1 cellular context compared by ENCODE assay signal in genomic region chr22:18994780-18995711, GRCh38.
TF ChIP-seq lines count a peak whose summit lies in the region.

No MANE protein-coding gene starts in this region.

TF ChIP-seq in HepG2, 621 proteins besides CTCF, POLR2A, EP300 and RAD21 (continued from another document and continues in another):
- TF ChIP-seq SRSF1 (optimal IDR thresholded peaks at IDR 0.05; ENCODE audit: low read depth, low read length) (peak; percentile 46), ZBTB20 (CRISPR knock-in tag; IDR thresholded peaks at IDR 0.05; ENCODE audit: borderline replicate concordance, low read depth) (no peak), HNRNPL (IDR thresholded peaks at IDR 0.05; ENCODE audit: low read depth, low read length) (0 out of 2 replicates have a peak, but pooled peaks have one; percentile 36), ZHX2 (IDR thresholded peaks at IDR 0.05; ENCODE audit: low read depth) (no peak), ZHX2 (CRISPR knock-in tag; IDR thresholded peaks at IDR 0.05; ENCODE audit: borderline replicate concordance) (no peak), ZBTB1 (CRISPR knock-in tag; IDR thresholded peaks at IDR 0.05; ENCODE audit: borderline replicate concordance) (no peak), ZZZ3 (CRISPR knock-in tag; IDR thresholded peaks at IDR 0.05; ENCODE audit: borderline replicate concordance) (no peak), ZNF775 (CRISPR knock-in tag; IDR thresholded peaks at IDR 0.05; ENCODE audit: borderline replicate concordance) (no peak), NBN (conservative IDR thresholded peaks at IDR 0.05) (no peak), TCF7 (IDR thresholded peaks at IDR 0.05; ENCODE audit: low read depth) (peak; percentile 80), FOSL1 (CRISPR knock-in tag; IDR thresholded peaks at IDR 0.05; ENCODE audit: borderline replicate concordance) (no peak), FOSL2 (CRISPR knock-in tag; IDR thresholded peaks at IDR 0.05) (0 out of 2 replicates have a peak, but pooled peaks have one; percentile 33), ZNF20 (CRISPR knock-in tag; IDR thresholded peaks at IDR 0.05) (no peak), RBM39 (IDR thresholded peaks at IDR 0.05; ENCODE audit: low read depth, low read length, poor library complexity, severe bottlenecking) (no peak), KDM4B (CRISPR knock-in tag; IDR thresholded peaks at IDR 0.05) (no peak), CENPX (CRISPR knock-in tag; IDR thresholded peaks at IDR 0.05) (no peak), ATF3 (CRISPR knock-in tag; IDR thresholded peaks at IDR 0.05) (no peak), SNAPC2 (CRISPR knock-in tag; IDR thresholded peaks at IDR 0.05) (no peak), ZNF180 (CRISPR knock-in tag; IDR thresholded peaks at IDR 0.05; ENCODE audit: borderline replicate concordance, low read depth) (no peak), NFYC (CRISPR knock-in tag; IDR thresholded peaks at IDR 0.05) (no peak), ZNF562 (CRISPR knock-in tag; IDR thresholded peaks at IDR 0.05; ENCODE audit: borderline replicate concordance) (no peak), ZKSCAN5 (CRISPR knock-in tag; IDR thresholded peaks at IDR 0.05) (no peak), ZUFSP (CRISPR knock-in tag; IDR thresholded peaks at IDR 0.05; ENCODE audit: borderline replicate concordance) (no peak), KDM1A (CRISPR knock-in tag; IDR thresholded peaks at IDR 0.05) (no peak), ZMYM4 (CRISPR knock-in tag; IDR thresholded peaks at IDR 0.05) (no peak), XRCC5 (optimal IDR thresholded peaks at IDR 0.05; ENCODE audit: low read length) (peak; percentile 34), ZC3H13 (CRISPR knock-in tag; IDR thresholded peaks at IDR 0.05) (no peak), HBP1 (CRISPR knock-in tag; IDR thresholded peaks at IDR 0.05; ENCODE audit: low read depth) (no peak), CEBPG (CRISPR knock-in tag; IDR thresholded peaks at IDR 0.05) (no peak), ZNF143 (CRISPR knock-in tag; IDR thresholded peaks at IDR 0.05) (no peak), SOX5 (CRISPR knock-in tag; IDR thresholded peaks at IDR 0.05; ENCODE audit: borderline replicate concordance) (peak; percentile 24; the same call in 1 of the 2 replicates), TBX2 (CRISPR knock-in tag; IDR thresholded peaks at IDR 0.05; ENCODE audit: borderline replicate concordance) (peak; percentile 87), ZNF850 (CRISPR knock-in tag; conservative IDR thresholded peaks at IDR 0.05) (no peak)
- TF ChIP-seq, protein P1, sequence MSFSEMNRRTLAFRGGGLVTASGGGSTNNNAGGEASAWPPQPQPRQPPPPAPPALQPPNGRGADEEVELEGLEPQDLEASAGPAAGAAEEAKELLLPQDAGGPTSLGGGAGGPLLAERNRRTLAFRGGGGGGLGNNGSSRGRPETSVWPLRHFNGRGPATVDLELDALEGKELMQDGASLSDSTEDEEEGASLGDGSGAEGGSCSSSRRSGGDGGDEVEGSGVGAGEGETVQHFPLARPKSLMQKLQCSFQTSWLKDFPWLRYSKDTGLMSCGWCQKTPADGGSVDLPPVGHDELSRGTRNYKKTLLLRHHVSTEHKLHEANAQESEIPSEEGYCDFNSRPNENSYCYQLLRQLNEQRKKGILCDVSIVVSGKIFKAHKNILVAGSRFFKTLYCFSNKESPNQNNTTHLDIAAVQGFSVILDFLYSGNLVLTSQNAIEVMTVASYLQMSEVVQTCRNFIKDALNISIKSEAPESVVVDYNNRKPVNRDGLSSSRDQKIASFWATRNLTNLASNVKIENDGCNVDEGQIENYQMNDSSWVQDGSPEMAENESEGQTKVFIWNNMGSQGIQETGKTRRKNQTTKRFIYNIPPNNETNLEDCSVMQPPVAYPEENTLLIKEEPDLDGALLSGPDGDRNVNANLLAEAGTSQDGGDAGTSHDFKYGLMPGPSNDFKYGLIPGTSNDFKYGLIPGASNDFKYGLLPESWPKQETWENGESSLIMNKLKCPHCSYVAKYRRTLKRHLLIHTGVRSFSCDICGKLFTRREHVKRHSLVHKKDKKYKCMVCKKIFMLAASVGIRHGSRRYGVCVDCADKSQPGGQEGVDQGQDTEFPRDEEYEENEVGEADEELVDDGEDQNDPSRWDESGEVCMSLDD (CRISPR knock-in tag; IDR thresholded peaks at IDR 0.05; ENCODE audit: borderline replicate concordance), result no peak
- TF ChIP-seq, protein P2, sequence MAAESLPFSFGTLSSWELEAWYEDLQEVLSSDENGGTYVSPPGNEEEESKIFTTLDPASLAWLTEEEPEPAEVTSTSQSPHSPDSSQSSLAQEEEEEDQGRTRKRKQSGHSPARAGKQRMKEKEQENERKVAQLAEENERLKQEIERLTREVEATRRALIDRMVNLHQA (CRISPR knock-in tag; IDR thresholded peaks at IDR 0.05), result no peak
- TF ChIP-seq, protein P3, sequence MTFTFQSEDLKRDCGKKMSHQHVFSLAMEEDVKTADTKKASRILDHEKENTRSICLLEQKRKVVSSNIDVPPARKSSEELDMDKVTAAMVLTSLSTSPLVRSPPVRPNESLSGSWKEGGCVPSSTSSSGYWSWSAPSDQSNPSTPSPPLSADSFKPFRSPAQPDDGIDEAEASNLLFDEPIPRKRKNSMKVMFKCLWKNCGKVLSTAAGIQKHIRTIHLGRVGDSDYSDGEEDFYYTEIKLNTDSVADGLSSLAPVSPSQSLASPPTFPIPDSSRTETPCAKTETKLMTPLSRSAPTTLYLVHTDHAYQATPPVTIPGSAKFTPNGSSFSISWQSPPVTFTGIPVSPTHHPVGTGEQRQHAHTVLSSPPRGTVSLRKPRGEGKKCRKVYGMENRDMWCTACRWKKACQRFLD (CRISPR knock-in tag; IDR thresholded peaks at IDR 0.05; ENCODE audit: borderline replicate concordance), result no peak
- TF ChIP-seq, protein P4, sequence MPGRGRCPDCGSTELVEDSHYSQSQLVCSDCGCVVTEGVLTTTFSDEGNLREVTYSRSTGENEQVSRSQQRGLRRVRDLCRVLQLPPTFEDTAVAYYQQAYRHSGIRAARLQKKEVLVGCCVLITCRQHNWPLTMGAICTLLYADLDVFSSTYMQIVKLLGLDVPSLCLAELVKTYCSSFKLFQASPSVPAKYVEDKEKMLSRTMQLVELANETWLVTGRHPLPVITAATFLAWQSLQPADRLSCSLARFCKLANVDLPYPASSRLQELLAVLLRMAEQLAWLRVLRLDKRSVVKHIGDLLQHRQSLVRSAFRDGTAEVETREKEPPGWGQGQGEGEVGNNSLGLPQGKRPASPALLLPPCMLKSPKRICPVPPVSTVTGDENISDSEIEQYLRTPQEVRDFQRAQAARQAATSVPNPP (CRISPR knock-in tag; IDR thresholded peaks at IDR 0.05), result no peak
- TF ChIP-seq, protein P5, sequence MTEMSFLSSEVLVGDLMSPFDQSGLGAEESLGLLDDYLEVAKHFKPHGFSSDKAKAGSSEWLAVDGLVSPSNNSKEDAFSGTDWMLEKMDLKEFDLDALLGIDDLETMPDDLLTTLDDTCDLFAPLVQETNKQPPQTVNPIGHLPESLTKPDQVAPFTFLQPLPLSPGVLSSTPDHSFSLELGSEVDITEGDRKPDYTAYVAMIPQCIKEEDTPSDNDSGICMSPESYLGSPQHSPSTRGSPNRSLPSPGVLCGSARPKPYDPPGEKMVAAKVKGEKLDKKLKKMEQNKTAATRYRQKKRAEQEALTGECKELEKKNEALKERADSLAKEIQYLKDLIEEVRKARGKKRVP (CRISPR knock-in tag; IDR thresholded peaks at IDR 0.05), result no peak
- TF ChIP-seq, protein P6, sequence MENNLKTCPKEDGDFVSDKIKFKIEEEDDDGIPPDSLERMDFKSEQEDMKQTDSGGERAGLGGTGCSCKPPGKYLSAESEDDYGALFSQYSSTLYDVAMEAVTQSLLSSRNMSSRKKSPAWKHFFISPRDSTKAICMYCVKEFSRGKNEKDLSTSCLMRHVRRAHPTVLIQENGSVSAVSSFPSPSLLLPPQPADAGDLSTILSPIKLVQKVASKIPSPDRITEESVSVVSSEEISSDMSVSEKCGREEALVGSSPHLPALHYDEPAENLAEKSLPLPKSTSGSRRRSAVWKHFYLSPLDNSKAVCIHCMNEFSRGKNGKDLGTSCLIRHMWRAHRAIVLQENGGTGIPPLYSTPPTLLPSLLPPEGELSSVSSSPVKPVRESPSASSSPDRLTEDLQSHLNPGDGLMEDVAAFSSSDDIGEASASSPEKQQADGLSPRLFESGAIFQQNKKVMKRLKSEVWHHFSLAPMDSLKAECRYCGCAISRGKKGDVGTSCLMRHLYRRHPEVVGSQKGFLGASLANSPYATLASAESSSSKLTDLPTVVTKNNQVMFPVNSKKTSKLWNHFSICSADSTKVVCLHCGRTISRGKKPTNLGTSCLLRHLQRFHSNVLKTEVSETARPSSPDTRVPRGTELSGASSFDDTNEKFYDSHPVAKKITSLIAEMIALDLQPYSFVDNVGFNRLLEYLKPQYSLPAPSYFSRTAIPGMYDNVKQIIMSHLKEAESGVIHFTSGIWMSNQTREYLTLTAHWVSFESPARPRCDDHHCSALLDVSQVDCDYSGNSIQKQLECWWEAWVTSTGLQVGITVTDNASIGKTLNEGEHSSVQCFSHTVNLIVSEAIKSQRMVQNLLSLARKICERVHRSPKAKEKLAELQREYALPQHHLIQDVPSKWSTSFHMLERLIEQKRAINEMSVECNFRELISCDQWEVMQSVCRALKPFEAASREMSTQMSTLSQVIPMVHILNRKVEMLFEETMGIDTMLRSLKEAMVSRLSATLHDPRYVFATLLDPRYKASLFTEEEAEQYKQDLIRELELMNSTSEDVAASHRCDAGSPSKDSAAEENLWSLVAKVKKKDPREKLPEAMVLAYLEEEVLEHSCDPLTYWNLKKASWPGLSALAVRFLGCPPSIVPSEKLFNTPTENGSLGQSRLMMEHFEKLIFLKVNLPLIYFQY (CRISPR knock-in tag; IDR thresholded peaks at IDR 0.05; ENCODE audit: borderline replicate concordance), result peak; percentile 55; the same call in 1 of the 2 replicates
